ENCODE assay signal across 8 cellular contexts in the genomic region with DNA sequence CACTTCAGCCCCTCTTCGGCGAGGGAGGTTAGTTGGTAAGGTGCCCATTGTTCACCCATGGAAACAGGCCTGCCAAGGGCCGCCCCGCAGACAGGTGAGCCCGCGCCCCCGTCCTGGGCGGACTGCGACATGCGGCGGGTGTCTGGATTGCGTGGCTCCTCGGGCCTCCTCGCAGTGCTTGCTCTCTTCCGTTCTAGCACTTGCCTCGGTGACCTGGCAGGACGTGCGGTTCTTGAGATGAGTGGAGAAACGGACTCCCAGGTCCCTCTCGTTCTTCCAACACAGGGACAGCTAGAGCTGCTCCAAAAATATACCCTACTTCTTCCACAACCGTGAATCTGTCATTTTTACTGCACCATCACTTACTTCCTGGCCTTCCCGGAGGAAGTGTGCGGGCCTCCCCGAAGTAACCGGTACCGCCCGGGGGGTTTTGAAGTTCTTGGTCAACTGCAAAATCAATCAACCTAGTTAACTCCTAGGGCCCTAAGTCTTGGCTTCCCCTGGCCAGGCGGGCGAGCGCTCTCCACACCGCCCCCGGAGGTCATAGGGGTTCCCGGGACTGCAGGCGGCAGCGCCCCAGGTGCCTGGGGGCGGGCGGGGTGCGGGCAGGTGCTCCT. TPM values are rescaled to one million over a fixed set of nuclear protein-coding genes. Genes with fewer than 3 reads are reported as not detected.
DNase-seq lines count a peak whose midpoint lies in the region; ATAC-seq and TF ChIP-seq lines count a peak whose summit lies in the region.

No MANE protein-coding gene starts in this region.

- CTCF ChIA-PET in HEK293 (lab: Yijun Ruan, JAX): no interaction called here
- CTCF ChIA-PET in activated naive CD4-positive, alpha-beta T cell treated with anti-CD3 and anti-CD28 coated beads, Interleukin-2, amount 10 ng/mL, durations not matched to agents 7 days and 5 days (lab: Charles Lee): no interaction called here

- peaks cover 35% of the 10 kb centered on the region for H3K79me2 ChIP-seq in OCI-LY1 (ENCODE audit: insufficient read depth, low read length)

- H3K9ac ChIP-seq in ES-I3 (ENCODE audit: low read depth, low read length) (peak overlapping the region; percentile 94), OCI-LY1 (ENCODE audit: low read length) (peak overlapping the region; percentile 84)

- peaks cover 4% of the 10 kb centered on the region for H3K27me3 Mint-ChIP-seq in activated naive CD4-positive, alpha-beta T cell treated with anti-CD3 and anti-CD28 coated beads, Interleukin-2, amount 10 ng/mL, durations not matched to agents 7 days and 5 days

- POLR2A ChIA-PET in HEK293 (lab: Yijun Ruan, JAX): no interaction called here

- peak overlapping the region; percentile 84 for H3K4me3 Mint-ChIP-seq in activated naive CD4-positive, alpha-beta T cell treated with anti-CD3 and anti-CD28 coated beads, Interleukin-2, amount 10 ng/mL, durations not matched to agents 7 days and 5 days

- peaks cover 19% of the 10 kb centered on the region; the same call in 1 of the 2 replicates for H3K4me1 ChIP-seq in ES-I3 (ENCODE audit: insufficient read depth, low read length)
- H3K4me1 ChIP-seq in HEK293 (ENCODE audit: control insufficient read depth, insufficient read depth, low read length): no peaks in the 10 kb centered on the region
- H3K4me1 ChIP-seq in OCI-LY1 (ENCODE audit: insufficient read depth, low read length, severe bottlenecking): peaks cover 40% of the 10 kb centered on the region
- peaks cover 2% of the 10 kb centered on the region for H3K4me1 ChIP-seq in right cardiac atrium (ENCODE audit: control insufficient read depth, insufficient read depth, low read length)

- H3K4me3 ChIP-seq in HEK293 (ENCODE audit: low read depth, low read length) (no peak overlapping the region), OCI-LY1 (ENCODE audit: low read depth, low read length, poor library complexity, severe bottlenecking) (peak overlapping the region; percentile 64), right cardiac atrium (ENCODE audit: low read length) (peak overlapping the region; percentile 82), skin epidermis (peak overlapping the region; percentile 74 to 98 (median 81))

- no peaks in the 10 kb centered on the region for H3K27me3 ChIP-seq in OCI-LY1 (ENCODE audit: insufficient read depth, low read length)
- H3K27me3 ChIP-seq in right cardiac atrium (ENCODE audit: control insufficient read depth, insufficient read depth): no peaks in the 10 kb centered on the region

- H3K4me1 Mint-ChIP-seq in activated naive CD4-positive, alpha-beta T cell treated with anti-CD3 and anti-CD28 coated beads, Interleukin-2, amount 10 ng/mL, durations not matched to agents 7 days and 5 days: peaks cover 37% of the 10 kb centered on the region

- ATAC-seq in right cardiac atrium: peak; percentile 2 to 16

- no peaks in the 10 kb centered on the region for H4K20me1 ChIP-seq in OCI-LY1 (ENCODE audit: insufficient read depth, low read length)

- H3K27ac Mint-ChIP-seq in activated naive CD4-positive, alpha-beta T cell treated with anti-CD3 and anti-CD28 coated beads, Interleukin-2, amount 10 ng/mL, durations not matched to agents 7 days and 5 days: peak overlapping the region; percentile 98

- peaks cover 2% of the 10 kb centered on the region for H3K36me3 Mint-ChIP-seq in activated naive CD4-positive, alpha-beta T cell treated with anti-CD3 and anti-CD28 coated beads, Interleukin-2, amount 10 ng/mL, durations not matched to agents 7 days and 5 days

- no peaks in the 10 kb centered on the region for H3K9me2 ChIP-seq in OCI-LY1 (ENCODE audit: low read depth, low read length)

- no peaks in the 10 kb centered on the region for H3K9me3 Mint-ChIP-seq in activated naive CD4-positive, alpha-beta T cell treated with anti-CD3 and anti-CD28 coated beads, Interleukin-2, amount 10 ng/mL, durations not matched to agents 7 days and 5 days

- H3K27ac ChIP-seq in HEK293 (ENCODE audit: extremely low read depth, low read depth, low read length) (no peak overlapping the region), OCI-LY1 (ENCODE audit: low read depth, low read length, poor library complexity, severe bottlenecking) (peak overlapping the region; percentile 74), right cardiac atrium (ENCODE audit: low read length) (no peak overlapping the region), skin epidermis (peak overlapping the region in 20 of 21 experiments; percentile 76 to 98 (median 96))

- H3K36me3 ChIP-seq in ES-I3 (ENCODE audit: insufficient read depth, low read length): no peaks in the 10 kb centered on the region
- H3K36me3 ChIP-seq in HEK293 (ENCODE audit: control insufficient read depth in 2 of 2, insufficient read depth in 1 of 2, low read length in 2 of 2): no peaks in the 10 kb centered on the region
- H3K36me3 ChIP-seq in OCI-LY1 (ENCODE audit: insufficient read depth, low read length): no peaks in the 10 kb centered on the region

- intact Hi-C loops in right cardiac atrium (cut with DNase I): loop anchor here in 2 of 4 donors (10.0 kb wide), 2 partner anchors 89 to 311 kb away; a partner anchor contains a TSS

- DNase-seq in activated naive CD4-positive, alpha-beta T cell treated with anti-CD3 and anti-CD28 coated beads, Interleukin-2, amount 10 ng/mL, durations not matched to agents 7 days and 5 days: peak; percentile 69
- DNase-seq in right cardiac atrium (peak; percentile 26 to 71 (median 69)), retina (no peak), amniotic stem cell (lab: John Stamatoyannopoulos, UW) (no peak)

- no peaks in the 10 kb centered on the region for H3F3A ChIP-seq in OCI-LY1 (ENCODE audit: insufficient read depth, low read length)

- H3K4me2 ChIP-seq in OCI-LY1 (ENCODE audit: low read length): peak overlapping the region; percentile 96

- H3K9me3 ChIP-seq in ES-I3 (ENCODE audit: control insufficient read depth, insufficient read depth, low read length): peaks cover 3% of the 10 kb centered on the region; the same call in 1 of the 2 replicates
- H3K9me3 ChIP-seq in HEK293 (ENCODE audit: control insufficient read depth, insufficient read depth, low read depth, low read length): no peaks in the 10 kb centered on the region
- H3K9me3 ChIP-seq in OCI-LY1 (ENCODE audit: low read length): no peaks in the 10 kb centered on the region
- H3K9me3 ChIP-seq in right cardiac atrium (ENCODE audit: control insufficient read depth, low read length): no peaks in the 10 kb centered on the region

- TF ChIP-seq CTCF in HEK293 (tag by site-specific recombination; IDR thresholded peaks at IDR 0.05): no peak
- TF ChIP-seq CTCF in OCI-LY1 (IDR thresholded peaks at IDR 0.05; ENCODE audit: low read length): peak; percentile 29; the same call in 1 of the 2 replicates

- H2AFZ ChIP-seq in OCI-LY1 (ENCODE audit: low read length): peak overlapping the region; percentile 59; the same call in 1 of the 2 replicates

- WGBS in right cardiac atrium: 42% methylated on average over 38 of the region's 38 CpGs

TF ChIP-seq in HEK293, 187 proteins besides CTCF, POLR2A, EP300 and RAD21:
- TF ChIP-seq ZNF776 (tag by site-specific recombination; IDR thresholded peaks at IDR 0.05; ENCODE audit: borderline replicate concordance) (no peak), ZNF335 (tag by site-specific recombination; conservative IDR thresholded peaks at IDR 0.05) (peak; percentile 3; the same call in 1 of the 2 replicates)

RNA-seq across cellular contexts. Expression of a gene that starts 0.7 kb away (rescaled TPM):
- total RNA-seq in right cardiac atrium: 10 to 100 TPM; 42.9 to 47.0 (median 46.2) TPM
- 16.2 TPM for polyA plus RNA-seq in right cardiac atrium

Comparison
In these comparisons a context has a peak if more than half of its experiments do, and no peak if none do; other contexts are left out.
1. H3K27ac ChIP-seq: peak in OCI-LY1 (single experiment) and skin epidermis (20 of 21); none in HEK293 (single experiment) and right cardiac atrium (single experiment).
2. DNase-seq: peak in activated naive CD4-positive, alpha-beta T cell treated with anti-CD3 and anti-CD28 coated beads, Interleukin-2, amount 10 ng/mL, durations not matched to agents 7 days and 5 days (single experiment) and right cardiac atrium (3 of 3); none in retina (single experiment) and amniotic stem cell (single experiment).